In the genomic region with DNA sequence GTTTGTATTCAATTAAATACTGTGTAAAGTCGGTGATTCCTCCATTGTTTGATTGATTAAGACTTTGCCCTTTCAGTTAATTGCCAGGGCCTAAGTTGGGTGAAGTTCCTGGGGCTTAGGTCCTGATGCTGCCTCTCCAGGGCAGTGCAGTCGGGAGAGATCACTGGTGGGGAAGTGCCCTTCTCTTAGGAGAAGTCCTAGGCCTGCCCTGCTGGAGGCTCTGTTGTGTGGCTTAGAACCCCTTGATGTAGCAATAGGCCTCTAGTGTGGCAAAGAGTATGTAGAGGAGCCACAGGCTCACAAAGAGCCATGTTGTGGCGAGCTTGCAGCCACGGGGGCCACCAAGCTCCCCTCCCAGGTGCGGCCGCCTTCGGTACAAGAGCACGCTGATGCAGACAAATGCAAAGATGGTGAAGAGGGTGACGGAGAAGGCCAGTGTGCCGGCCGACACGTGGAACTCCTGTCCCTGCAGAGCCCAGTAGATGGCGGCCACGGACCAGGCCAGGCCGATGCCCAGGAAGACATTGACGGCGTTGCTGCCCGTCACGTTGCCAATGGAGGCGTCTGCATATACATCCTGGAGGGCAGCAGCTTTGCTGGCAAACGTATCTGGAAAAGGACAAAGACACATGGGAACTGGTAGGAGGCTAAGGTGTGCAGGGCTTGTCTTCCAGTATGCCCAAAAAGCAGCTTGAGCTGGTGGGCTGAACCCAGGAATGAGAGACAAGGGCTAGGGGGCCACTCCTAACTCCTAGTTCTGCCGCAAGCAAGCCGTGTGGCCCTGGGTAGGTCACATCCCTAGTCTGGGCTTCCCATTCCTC, we compare ENCODE assay signal across 8 cellular contexts.
DNase-seq lines count a peak whose midpoint lies in the region; ATAC-seq, FAIRE-seq and TF ChIP-seq lines count a peak whose summit lies in the region.

No MANE protein-coding gene starts in this region.

- H4K20me1 ChIP-seq in IMR-90 (ENCODE audit: insufficient read depth, low read length) (no peaks in the 10 kb centered on the region), OCI-LY3 (ENCODE audit: insufficient read depth, low read length) (no peaks in the 10 kb centered on the region)

- no peak overlapping the region for H2AK5ac ChIP-seq in IMR-90 (ENCODE audit: low read depth, low read length)

- no peak overlapping the region for H4K91ac ChIP-seq in IMR-90 (ENCODE audit: insufficient read depth, low read depth, low read length)

- dilution Hi-C loops in IMR-90 (cut with HindIII; ENCODE audit: low sequenced_read_pairs, unreplicated experiment), result no loop called here

- H3K4me3 Mint-ChIP-seq in endodermal cell, result no peak overlapping the region

- WGBS in IMR-90 (ENCODE audit: extremely low coverage in 2 of 2, insufficient read length in 1 of 2), 2 experiments, result 14% methylated on average over 9 of the region's 23 CpGs; no CpG with 5 or more reads in 1 of the 2 experiments
- 27 to 38% methylated on average over 12 to 23 of the region's 23 CpGs for whole genome bisulfite sequencing in endodermal cell (ENCODE audit: insufficient coverage in 1 of 2, insufficient read length in 1 of 2), 2 experiments

- H2AK9ac ChIP-seq in IMR-90 (replicated peaks; ENCODE audit: low read depth, low read length, poor library complexity), result no peak overlapping the region

- POLR2A ChIA-PET in IMR-90 (lab: Charles Lee; ENCODE audit: unreplicated experiment), result no interaction called here

- no peak overlapping the region for H3K27ac Mint-ChIP-seq in endodermal cell

- TF ChIP-seq CTCF in IMR-90 (conservative IDR thresholded peaks at IDR 0.05; ENCODE audit: low read depth, low read length) (peak; percentile 62), OCI-LY3 (IDR thresholded peaks at IDR 0.05; ENCODE audit: low read depth, low read length) (peak; percentile 44), endodermal cell (conservative IDR thresholded peaks at IDR 0.05) (peak; percentile 95)

- no peak overlapping the region for H3K9ac ChIP-seq in IMR-90 (ENCODE audit: low read depth, low read length)
- H3K9ac ChIP-seq in OCI-LY3 (ENCODE audit: low read length), result no peak overlapping the region
- no peak overlapping the region for H3K9ac ChIP-seq in endodermal cell (ENCODE audit: extremely low read depth, low read length, poor library complexity, severe bottlenecking)

- no peaks in the 10 kb centered on the region for H3K9me1 ChIP-seq in IMR-90 (ENCODE audit: insufficient read depth, low read length)

- BruUV-seq in IMR-90 (replicated peaks; lab: Mats Ljungman, UMichigan), result no TSS peak

- TF ChIP-seq POLR2A in IMR-90 (IDR thresholded peaks at IDR 0.05; ENCODE audit: low read depth, low read length) (no peak), GM12892 (IDR thresholded peaks at IDR 0.05; ENCODE audit: low read depth, low read length) (no peak)

- H3K4me1 ChIP-seq in IMR-90 (ENCODE audit: control insufficient read depth, insufficient read depth, low read length) (no peaks in the 10 kb centered on the region), OCI-LY3 (ENCODE audit: low read length) (no peaks in the 10 kb centered on the region), endodermal cell (ENCODE audit: control insufficient read depth, insufficient read depth, low read length) (no peaks in the 10 kb centered on the region)
- no peaks in the 10 kb centered on the region for H3K4me1 ChIP-seq in effector memory CD4-positive, alpha-beta T cell (ENCODE audit: control insufficient read depth, insufficient read depth, low read length, poor library complexity, severe bottlenecking)

- peak overlapping the region; percentile 19; the same call in 1 of the 2 replicates for H4K5ac ChIP-seq in IMR-90 (ENCODE audit: low read depth, low read length)

- ATAC-seq in IMR-90 (ENCODE audit: low read depth), result peak; percentile 99
- no peak for ATAC-seq in HG03520 (IDR thresholded peaks at IDR 0.05; ENCODE audit: unreplicated experiment)

- in situ Hi-C loops in IMR-90 (cut with MboI; ENCODE audit: low sequenced_read_pairs), result no loop called here

- H3K27me3 ChIP-seq in IMR-90 (ENCODE audit: control insufficient read depth, insufficient read depth, low read length) (peaks cover 4% of the 10 kb centered on the region), OCI-LY3 (ENCODE audit: low read depth, low read length) (peaks cover 21% of the 10 kb centered on the region), endodermal cell (ENCODE audit: control insufficient read depth, insufficient read depth, low read length, poor library complexity, severe bottlenecking) (peaks cover 16% of the 10 kb centered on the region)
- no peaks in the 10 kb centered on the region for H3K27me3 ChIP-seq in effector memory CD4-positive, alpha-beta T cell (replicated peaks; ENCODE audit: control insufficient read depth, insufficient read depth, low read length, poor library complexity, severe bottlenecking)

- H2AFZ ChIP-seq in IMR-90 (replicated peaks; ENCODE audit: low read length, poor library complexity) (peak overlapping the region; percentile 78), OCI-LY3 (ENCODE audit: low read depth, low read length) (peak overlapping the region; percentile 58; the same call in 1 of the 2 replicates)

- H3K14ac ChIP-seq in IMR-90 (replicated peaks; ENCODE audit: low read depth, low read length), result no peak overlapping the region

- H3K9me3 ChIP-seq in IMR-90 (ENCODE audit: control insufficient read depth, insufficient read depth, low read length) (no peaks in the 10 kb centered on the region), OCI-LY3 (ENCODE audit: insufficient read depth, low read length) (no peaks in the 10 kb centered on the region), endodermal cell (ENCODE audit: control insufficient read depth, low read length) (no peaks in the 10 kb centered on the region)
- H3K9me3 ChIP-seq in effector memory CD4-positive, alpha-beta T cell (ENCODE audit: control insufficient read depth, low read length), result no peaks in the 10 kb centered on the region

- H3K18ac ChIP-seq in IMR-90 (ENCODE audit: low read depth, low read length), result peak overlapping the region; percentile 19; the same call in 1 of the 2 replicates

- no peak overlapping the region for H3K4me2 ChIP-seq in IMR-90 (ENCODE audit: low read depth, low read length)
- peak overlapping the region; percentile 6 for H3K4me2 ChIP-seq in OCI-LY3 (ENCODE audit: low read length)

- H3K4ac ChIP-seq in IMR-90 (ENCODE audit: low read depth, low read length), result no peak overlapping the region

- no peak overlapping the region for H2BK5ac ChIP-seq in IMR-90 (ENCODE audit: low read depth, low read length, poor library complexity, severe bottlenecking)

- FAIRE-seq in GM12892 (lab: Jason Lieb, UNC), result no peak

- no peak overlapping the region for H3K4me3 ChIP-seq in IMR-90 (ENCODE audit: insufficient read depth, low read depth, low read length)
- no peak overlapping the region for H3K4me3 ChIP-seq in OCI-LY3 (ENCODE audit: low read length)
- H3K4me3 ChIP-seq in endodermal cell (ENCODE audit: low read length), result no peak overlapping the region
- no peak overlapping the region for H3K4me3 ChIP-seq in effector memory CD4-positive, alpha-beta T cell (ENCODE audit: insufficient read depth, low read depth, low read length, poor library complexity, severe bottlenecking)

- no peak overlapping the region for H3K23ac ChIP-seq in IMR-90 (ENCODE audit: low read depth, low read length)

- H2BK15ac ChIP-seq in IMR-90 (ENCODE audit: low read depth, low read length), result no peak overlapping the region

- no peaks in the 10 kb centered on the region for H3K79me2 ChIP-seq in OCI-LY3 (ENCODE audit: low read length)

- intact Hi-C loops in IMR-90 (cut with micrococcal nuclease), result loop anchor here (1.0 to 5.0 kb wide), 5 partner anchors 28 to 765 kb away; no protein-coding TSS in a partner anchor

- CTCF ChIA-PET in IMR-90 (lab: Yijun Ruan, JAX), result interaction anchor here (0.7 to 0.9 kb wide), 2 partner anchors 18 to 224 kb away, joined by 3 to 4 read pairs; no protein-coding TSS in a partner anchor

- TF ChIP-seq RAD21 in IMR-90 (IDR thresholded peaks at IDR 0.05; ENCODE audit: low read length), result peak; percentile 77

- peak; percentile 76 for DNase-seq in DMS114 treated with DMSO at 0.1 percent for 48 hours (lab: John Stamatoyannopoulos, UW; ENCODE audit: unreplicated experiment)
- peak; percentile 48 for DNase-seq in IMR-90
- peak; percentile 95 for DNase-seq in endodermal cell
- DNase-seq in medulla oblongata (ENCODE audit: extremely low spot score), result peak; percentile 69
- DNase-seq in effector memory CD4-positive, alpha-beta T cell, result no peak
- no peak for DNase-seq in GM12892 (ENCODE audit: insufficient read length)

- H4K8ac ChIP-seq in IMR-90 (ENCODE audit: low read depth in 2 of 2, low read length in 2 of 2), result peak overlapping the region; percentile 57 to 70; a peak in 2 of 4 replicates

- peaks cover 17% of the 10 kb centered on the region for H3K4me1 Mint-ChIP-seq in endodermal cell

- no peak overlapping the region for H2BK20ac ChIP-seq in IMR-90 (ENCODE audit: low read depth, low read length)

- H2BK120ac ChIP-seq in IMR-90 (ENCODE audit: low read depth, low read length), result no peak overlapping the region

- no peak overlapping the region for H3K27ac ChIP-seq in IMR-90 (ENCODE audit: insufficient read depth, low read length)
- no peak overlapping the region for H3K27ac ChIP-seq in OCI-LY3 (ENCODE audit: low read length)
- no peak overlapping the region for H3K27ac ChIP-seq in endodermal cell (ENCODE audit: low read depth, low read length)
- H3K27ac ChIP-seq in effector memory CD4-positive, alpha-beta T cell (ENCODE audit: insufficient read depth, low read length, poor library complexity, severe bottlenecking), result no peak overlapping the region

- H3K36me3 Mint-ChIP-seq in endodermal cell (ENCODE audit: low read depth), result no peaks in the 10 kb centered on the region

- H3K56ac ChIP-seq in IMR-90 (ENCODE audit: extremely low read depth, insufficient read depth, low read length), result no peak overlapping the region

- H3K36me3 ChIP-seq in IMR-90 (ENCODE audit: control insufficient read depth, insufficient read depth, low read length), result no peaks in the 10 kb centered on the region
- no peaks in the 10 kb centered on the region for H3K36me3 ChIP-seq in OCI-LY3 (replicated peaks; ENCODE audit: low read depth, low read length)
- no peaks in the 10 kb centered on the region for H3K36me3 ChIP-seq in endodermal cell (ENCODE audit: control insufficient read depth, insufficient read depth, low read length)
- no peaks in the 10 kb centered on the region for H3K36me3 ChIP-seq in effector memory CD4-positive, alpha-beta T cell (ENCODE audit: control insufficient read depth, insufficient read depth, low read length)

- no peaks in the 10 kb centered on the region for H3K9me3 Mint-ChIP-seq in endodermal cell

- peaks cover 7% of the 10 kb centered on the region for H3K27me3 Mint-ChIP-seq in endodermal cell (ENCODE audit: insufficient read depth)

- H3K79me1 ChIP-seq in IMR-90 (ENCODE audit: low read depth in 1 of 2, low read length in 2 of 2), result no peaks in the 10 kb centered on the region

TF ChIP-seq in IMR-90, 13 proteins besides CTCF, POLR2A, EP300 and RAD21:
- TF ChIP-seq RFX5 (IDR thresholded peaks at IDR 0.05; ENCODE audit: low read depth, low read length), result no peak
- TF ChIP-seq SMC3 (IDR thresholded peaks at IDR 0.05; ENCODE audit: low read depth, low read length), result peak; percentile 46; the same call in 1 of the 2 replicates

Comparison
In these comparisons a context has a peak if more than half of its experiments do, and no peak if none do; other contexts are left out.
1. DNase-seq: peak in DMS114 treated with DMSO at 0.1 percent for 48 hours (single experiment), IMR-90 (single experiment), endodermal cell (single experiment) and medulla oblongata (single experiment); none in effector memory CD4-positive, alpha-beta T cell (0 of 3) and GM12892 (single experiment).
2. CTCF ChIP-seq: peak in every context shown above with its lines; median percentile 95 in endodermal cell; 62 in IMR-90; 44 in OCI-LY3.